ENCODE assay signal across 1 cellular context in the genomic region with DNA sequence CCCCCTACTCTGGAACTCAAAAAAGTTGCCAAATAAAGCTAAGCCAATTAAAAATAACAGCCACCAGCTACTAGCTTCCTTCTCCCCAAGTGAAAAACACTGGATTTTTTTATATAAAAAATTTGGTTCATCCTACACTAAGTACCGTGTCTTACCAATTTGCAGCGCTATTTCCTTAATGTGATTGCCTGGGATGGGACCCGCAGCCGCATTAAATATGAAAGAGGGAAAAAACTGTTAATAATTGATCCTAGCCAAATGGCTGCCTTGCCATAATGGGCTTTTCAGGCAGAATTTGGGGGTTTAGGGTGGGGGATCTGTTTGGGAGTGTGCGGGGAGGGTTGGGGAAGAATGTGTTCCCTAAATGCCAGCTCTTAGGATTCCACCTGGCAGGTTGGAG.
TF ChIP-seq lines count a peak whose summit lies in the region.

No MANE protein-coding gene starts in this region.

TF ChIP-seq in HCT116, 20 proteins besides CTCF, POLR2A, EP300 and RAD21:
- no peak for TF ChIP-seq ZBTB33 (IDR thresholded peaks at IDR 0.05; ENCODE audit: extremely low read depth, insufficient replicate concordance, low read length)
- TF ChIP-seq EZH2 (IDR thresholded peaks at IDR 0.05), result no peak
- TF ChIP-seq JUND (IDR thresholded peaks at IDR 0.05), result no peak
- TF ChIP-seq MAX (IDR thresholded peaks at IDR 0.05), result no peak
- TF ChIP-seq SRF (IDR thresholded peaks at IDR 0.05; ENCODE audit: low read depth), result no peak
- no peak for TF ChIP-seq ZNF274 (IDR thresholded peaks at IDR 0.05; ENCODE audit: low read depth, low read length)
- no peak for TF ChIP-seq CBX3 (IDR thresholded peaks at IDR 0.05; ENCODE audit: low read depth)
